In the genomic region with DNA sequence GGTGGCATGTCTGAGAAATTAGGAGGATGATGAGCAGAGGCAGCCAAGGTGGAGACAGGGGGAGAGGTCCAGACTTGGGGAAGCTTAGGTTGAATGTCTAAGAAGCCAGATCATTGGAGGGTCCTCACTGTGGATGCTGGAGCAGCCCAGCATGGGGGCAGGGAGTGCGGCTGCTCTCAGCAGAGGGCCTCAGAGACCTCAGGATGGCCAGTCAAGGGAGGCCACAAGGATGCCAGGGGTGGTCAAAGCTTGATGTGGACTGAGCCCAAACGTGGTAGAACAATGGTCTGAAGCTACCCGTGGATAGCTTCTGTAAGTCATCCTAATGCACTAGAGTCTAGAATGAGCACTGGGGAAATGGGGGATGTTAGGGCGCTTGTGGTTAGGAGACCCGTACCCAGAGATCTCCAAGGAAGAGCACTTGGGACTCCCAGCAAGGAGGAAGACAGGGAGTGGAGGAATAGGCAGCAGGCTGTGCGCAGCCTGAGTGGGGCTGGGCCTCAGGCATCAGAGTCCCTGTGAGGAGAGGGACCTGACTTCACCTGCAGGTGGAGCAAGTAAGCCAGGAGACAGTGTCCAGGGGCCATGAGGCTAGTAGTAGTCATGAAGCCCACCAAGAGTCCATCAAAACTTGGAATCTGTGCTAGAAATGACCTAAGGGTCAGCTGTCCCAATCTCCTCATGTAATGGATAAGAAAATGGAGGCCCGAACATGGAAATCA, we compare ENCODE assay signal across 1 cellular context.
TF ChIP-seq lines count a peak whose summit lies in the region.

No MANE protein-coding gene starts in this region.

TF ChIP-seq in neural cell, 6 proteins besides CTCF, POLR2A, EP300 and RAD21 (continued from another document):
- TF ChIP-seq, protein P1, sequence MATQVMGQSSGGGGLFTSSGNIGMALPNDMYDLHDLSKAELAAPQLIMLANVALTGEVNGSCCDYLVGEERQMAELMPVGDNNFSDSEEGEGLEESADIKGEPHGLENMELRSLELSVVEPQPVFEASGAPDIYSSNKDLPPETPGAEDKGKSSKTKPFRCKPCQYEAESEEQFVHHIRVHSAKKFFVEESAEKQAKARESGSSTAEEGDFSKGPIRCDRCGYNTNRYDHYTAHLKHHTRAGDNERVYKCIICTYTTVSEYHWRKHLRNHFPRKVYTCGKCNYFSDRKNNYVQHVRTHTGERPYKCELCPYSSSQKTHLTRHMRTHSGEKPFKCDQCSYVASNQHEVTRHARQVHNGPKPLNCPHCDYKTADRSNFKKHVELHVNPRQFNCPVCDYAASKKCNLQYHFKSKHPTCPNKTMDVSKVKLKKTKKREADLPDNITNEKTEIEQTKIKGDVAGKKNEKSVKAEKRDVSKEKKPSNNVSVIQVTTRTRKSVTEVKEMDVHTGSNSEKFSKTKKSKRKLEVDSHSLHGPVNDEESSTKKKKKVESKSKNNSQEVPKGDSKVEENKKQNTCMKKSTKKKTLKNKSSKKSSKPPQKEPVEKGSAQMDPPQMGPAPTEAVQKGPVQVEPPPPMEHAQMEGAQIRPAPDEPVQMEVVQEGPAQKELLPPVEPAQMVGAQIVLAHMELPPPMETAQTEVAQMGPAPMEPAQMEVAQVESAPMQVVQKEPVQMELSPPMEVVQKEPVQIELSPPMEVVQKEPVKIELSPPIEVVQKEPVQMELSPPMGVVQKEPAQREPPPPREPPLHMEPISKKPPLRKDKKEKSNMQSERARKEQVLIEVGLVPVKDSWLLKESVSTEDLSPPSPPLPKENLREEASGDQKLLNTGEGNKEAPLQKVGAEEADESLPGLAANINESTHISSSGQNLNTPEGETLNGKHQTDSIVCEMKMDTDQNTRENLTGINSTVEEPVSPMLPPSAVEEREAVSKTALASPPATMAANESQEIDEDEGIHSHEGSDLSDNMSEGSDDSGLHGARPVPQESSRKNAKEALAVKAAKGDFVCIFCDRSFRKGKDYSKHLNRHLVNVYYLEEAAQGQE (IDR thresholded peaks at IDR 0.05; ENCODE audit: borderline replicate concordance), result no peak
- no peak for TF ChIP-seq POLR2AphosphoS5 (IDR thresholded peaks at IDR 0.05)
